Comparison of ENCODE assay signal across 25 cellular contexts in the genomic region with DNA sequence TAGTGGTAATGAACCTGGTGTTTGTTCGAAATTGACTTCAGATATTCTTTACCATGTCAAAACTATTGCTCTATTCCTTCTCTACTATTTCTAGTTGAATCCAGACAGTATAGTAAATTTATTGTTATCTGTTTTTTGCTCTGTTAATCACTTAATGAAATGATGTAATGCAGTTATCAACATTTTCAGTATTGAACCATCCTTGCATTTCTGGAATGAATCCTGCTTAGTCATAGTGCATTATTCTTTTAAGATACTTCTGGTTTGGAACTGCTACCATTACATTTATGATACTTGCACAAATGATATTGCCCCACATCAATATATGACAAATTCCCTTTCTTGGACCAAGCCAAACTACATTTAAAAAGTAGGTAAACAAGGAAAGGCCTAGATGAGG.
"Had no signal": no experiment of that assay in that cellular context is flagged by ENCODE, and none has a peak within 500 bp of the region (broad histone marks: within the 10 kb centered on the region; RNA-seq: fewer than 3 reads in every experiment).

No MANE protein-coding gene starts in this region.

- ATAC-seq: left lobe of liver; mucosa of descending colon; natural killer cell treated with Interleukin-12 subunit alpha and Interleukin-12 subunit beta and Interleukin-15 and Interleukin-18, amount 100 ng/mL, for 72 hours; pancreas; stimulated activated effector memory CD8-positive, alpha-beta T cell treated with anti-CD3 and anti-CD28 coated beads, Interleukin-12 subunit alpha, Interleukin-12 subunit beta, amount 100 ng/mL, for 72 hours had no signal

- H3K4me1 ChIP-seq: pancreas, thyroid gland, vagina had no signal

- H3K36me3 ChIP-seq: esophagus squamous epithelium, neutrophil, pancreas, sigmoid colon, stomach, thyroid gland, vagina had no signal

- H3K27ac ChIP-seq: coronary artery, esophagus squamous epithelium, neutrophil, pancreas, sigmoid colon, stomach, thyroid gland, vagina had no signal

- H3K4me3 ChIP-seq: coronary artery, esophagus squamous epithelium, lung, mucosa of descending colon, pancreas, sigmoid colon, stomach, thyroid gland, vagina had no signal

- FAIRE-seq: endometrium had no signal

- DNase-seq: dermis blood vessel endothelial cell; effector memory CD4-positive, alpha-beta T cell; erythroblast; esophagus squamous epithelium; head of caudate nucleus; kidney; mesenchymal stem cell; mucosa of descending colon; naive B cell; pancreas; sigmoid colon; stimulated activated CD4-positive, alpha-beta T cell treated with anti-CD3 and anti-CD28 coated beads, Interleukin-2, amount 100 ng/mL, for 24 hours; stimulated activated CD4-positive, alpha-beta T cell treated with anti-CD3 and anti-CD28 coated beads, Interleukin-4, amount 100 ng/mL, for 24 hours; stimulated activated naive CD4-positive, alpha-beta T cell treated with Interleukin-2 at 50 U/mL for 16 hours; stomach; thyroid gland; trophoblast cell had no signal

- H3K27me3 ChIP-seq: esophagus squamous epithelium, neutrophil, pancreas, sigmoid colon, stomach, thyroid gland, vagina had no signal

- H3K9me3 ChIP-seq: neutrophil, pancreas, sigmoid colon, thyroid gland had no signal
